21 cellular contexts compared by ENCODE assay signal in the genomic region with DNA sequence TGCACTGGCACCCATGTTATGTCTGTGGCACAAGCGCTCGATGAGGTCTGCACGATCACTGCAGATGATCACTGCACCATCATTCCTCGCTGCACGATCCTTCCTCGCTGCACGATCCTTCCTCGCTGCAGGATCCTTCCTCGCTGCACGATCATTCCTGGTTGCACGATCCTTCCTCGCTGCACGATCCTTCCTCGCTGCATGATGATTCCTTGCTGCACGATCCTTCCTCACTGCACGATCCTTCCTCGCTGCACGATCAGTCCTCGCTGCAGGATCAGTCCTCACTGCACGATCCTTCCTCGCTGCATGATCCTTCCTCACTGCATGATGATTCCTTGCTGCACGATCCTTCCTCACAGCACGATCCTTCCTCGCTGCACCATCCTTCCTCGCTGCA.
"Had no signal": no experiment of that assay in that cellular context is flagged by ENCODE, and none has a peak within 500 bp of the region (broad histone marks: within the 10 kb centered on the region; RNA-seq: fewer than 3 reads in every experiment).

No MANE protein-coding gene starts in this region.

- H3K9me3 ChIP-seq: gastrocnemius medialis, heart left ventricle, left lung, neutrophil, right lobe of liver, thoracic aorta, tibial nerve, upper lobe of right lung had no signal

- H3K9ac ChIP-seq: parathyroid adenoma had no signal

- ATAC-seq: gastrocnemius medialis; left lung; naive thymus-derived CD8-positive, alpha-beta T cell; right lobe of liver; stimulated activated naive B cell treated with anti-CD40 and anti-IgM and Interleukin-4, amounts not matched to agents 10 μg/mL and 1 μg/mL and 100 μg/mL, for 72 hours had no signal

- FAIRE-seq: colon, islet of Langerhans, small intestine had no signal

- H3K36me3 ChIP-seq: gastrocnemius medialis, heart left ventricle, left lung, neutrophil, right lobe of liver, thoracic aorta, tibial nerve, upper lobe of right lung had no signal

- DNase-seq: dorsolateral prefrontal cortex; effector CD4-positive, alpha-beta T cell; gastrocnemius medialis; heart left ventricle; hippocampal formation; left cardiac atrium; left lung; mesendoderm; naive thymus-derived CD8-positive, alpha-beta T cell; right lobe of liver; small intestine; stimulated activated CD4-positive, alpha-beta T cell treated with anti-CD3 and anti-CD28 coated beads, Interleukin-15, amount 100 ng/mL, for 24 hours; stimulated activated CD4-positive, alpha-beta T cell treated with anti-CD3 and anti-CD28 coated beads, Interleukin-2, amount 100 ng/mL, for 48 hours; stimulated activated naive B cell treated with anti-CD40 and anti-IgM and Interleukin-4, amounts not matched to agents 10 μg/mL and 1 μg/mL and 100 μg/mL, for 72 hours; upper lobe of right lung had no signal

- H2AFZ ChIP-seq: parathyroid adenoma had no signal

- H3K27me3 ChIP-seq: heart left ventricle, right lobe of liver, tibial nerve, upper lobe of right lung had no signal

- H3K4me3 ChIP-seq: dorsolateral prefrontal cortex, gastrocnemius medialis, left lung, right lobe of liver, tibial nerve, upper lobe of right lung had no signal

- H3K27ac ChIP-seq: dorsolateral prefrontal cortex, gastrocnemius medialis, neutrophil, parathyroid adenoma, right lobe of liver had no signal

- H3K4me1 ChIP-seq: gastrocnemius medialis, right lobe of liver had no signal
